ENCODE assay signal across 12 cellular contexts in the genomic region with DNA sequence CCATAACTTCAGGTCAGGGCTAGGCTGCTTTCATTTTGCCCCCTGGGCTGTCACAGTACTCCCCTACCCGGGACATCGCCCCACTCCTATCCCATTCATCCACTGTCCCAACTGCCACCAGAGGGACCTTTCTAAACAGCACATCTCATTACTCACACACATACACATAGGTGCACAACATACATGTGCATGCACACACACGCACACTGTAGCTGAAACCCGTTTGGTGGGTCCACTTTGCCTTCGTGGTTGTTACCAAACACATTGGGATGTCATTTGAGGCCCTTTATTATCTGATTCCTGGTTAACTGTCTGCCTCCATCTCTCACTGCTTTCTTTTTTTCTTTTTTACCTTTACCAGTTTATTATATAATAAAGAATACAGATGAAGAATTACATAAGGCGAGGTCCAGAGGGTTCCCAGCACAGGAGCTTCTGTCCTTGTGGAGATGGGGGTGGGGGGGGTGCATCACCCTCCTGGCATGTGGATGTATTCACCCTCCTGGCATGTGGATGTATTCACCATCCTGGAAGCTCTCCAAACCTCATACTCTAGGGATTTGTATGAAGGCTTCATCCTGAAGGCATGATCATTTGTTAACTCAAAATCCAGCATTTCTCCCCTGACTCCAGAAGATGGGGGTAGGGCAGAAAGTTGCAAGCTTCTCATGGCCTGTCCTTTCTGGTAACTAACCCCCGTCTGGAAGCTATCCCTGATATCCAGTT.
DNase-seq lines count a peak whose midpoint lies in the region; ATAC-seq, FAIRE-seq and TF ChIP-seq lines count a peak whose summit lies in the region.
"Had no signal": no experiment of that assay in that cellular context is flagged by ENCODE, and none has a peak within 500 bp of the region (broad histone marks: within the 10 kb centered on the region; RNA-seq: fewer than 3 reads in every experiment).

No MANE protein-coding gene starts in this region.

- no peak for TF ChIP-seq EP300 in HepG2 (IDR thresholded peaks at IDR 0.05; ENCODE audit: low read depth in 2 of 2, low read length in 2 of 2)
- TF ChIP-seq EP300 in HepG2 (CRISPR knock-in tag; IDR thresholded peaks at IDR 0.05; ENCODE audit: borderline replicate concordance), result no peak

- TF ChIP-seq RAD21 in HepG2 (CRISPR knock-in tag; IDR thresholded peaks at IDR 0.05), result no peak

- DNase-seq in HepG2 (ENCODE audit: low spot score) (no peak), right lobe of liver (no peak), adrenal gland (peak in 5 of 7 donors; percentile 19 to 50 (median 24)), glomerular visceral epithelial cell (ENCODE audit: extremely low spot score) (peak; percentile 99), colonic mucosa (no peak)
- DNase-seq: activated CD8-positive, alpha-beta memory T cell treated with anti-CD3 and anti-CD28 coated beads, Interleukin-2, amount 50 U/mL, for 4 hours; naive thymus-derived CD8-positive, alpha-beta T cell; T-helper 17 cell; testis had no signal

- H2AFZ ChIP-seq in HepG2 (ENCODE audit: low read length), result no peak overlapping the region

- no peak for FAIRE-seq in HepG2 (lab: Jason Lieb, UNC)

- in situ Hi-C loops in HepG2 (cut with HindIII; ENCODE audit: extremely low pct_ligation_motif_present, low pct_unique_long_range_greater_than_20kb), result no loop called here

- BruUV-seq in HepG2 (replicated peaks; lab: Mats Ljungman, UMichigan), result no TSS peak

- H3K4me3 ChIP-seq in HepG2 (replicated peaks in 1 of 3; ENCODE audit: insufficient read depth in 1 of 3, low read depth in 2 of 3, low read length in 3 of 3) (no peak overlapping the region), right lobe of liver (no peak overlapping the region), adrenal gland (no peak overlapping the region), colonic mucosa (no peak overlapping the region)
- H3K4me3 ChIP-seq: testis had no signal

- H3K9me3 ChIP-seq in HepG2 (ENCODE audit: low read length), result no peaks in the 10 kb centered on the region
- no peaks in the 10 kb centered on the region for H3K9me3 ChIP-seq in right lobe of liver
- H3K9me3 ChIP-seq in adrenal gland (replicated peaks in 1 of 3), result no peaks in the 10 kb centered on the region
- H3K9me3 ChIP-seq in colonic mucosa, result no peaks in the 10 kb centered on the region
- H3K9me3 ChIP-seq: testis had no signal

- H3K79me2 ChIP-seq in HepG2 (ENCODE audit: insufficient read depth, low read length), result no peaks in the 10 kb centered on the region

- H3K4me1 ChIP-seq in HepG2 (ENCODE audit: insufficient read depth, low read length) (no peaks in the 10 kb centered on the region), right lobe of liver (no peaks in the 10 kb centered on the region), adrenal gland (replicated peaks in 1 of 2) (peaks cover 0 to 5% of the 10 kb centered on the region in 2 donors), colonic mucosa (no peaks in the 10 kb centered on the region)

- no peaks in the 10 kb centered on the region for H4K20me1 ChIP-seq in HepG2 (ENCODE audit: insufficient read depth, low read length)

- H3K4me2 ChIP-seq in HepG2 (ENCODE audit: low read depth, low read length), result no peak overlapping the region

- peaks cover 0 to 22% of the 10 kb centered on the region in 2 experiments; a peak in 4 of 5 replicates for H3K27me3 ChIP-seq in HepG2 (ENCODE audit: control insufficient read depth in 1 of 2, insufficient read depth in 2 of 2, low read length in 2 of 2)
- no peaks in the 10 kb centered on the region for H3K27me3 ChIP-seq in right lobe of liver
- no peaks in the 10 kb centered on the region for H3K27me3 ChIP-seq in adrenal gland
- H3K27me3 ChIP-seq in colonic mucosa, result no peaks in the 10 kb centered on the region
- H3K27me3 ChIP-seq: testis had no signal

- CTCF ChIA-PET in HepG2 (lab: Yijun Ruan, JAX; ENCODE audit: low intra/inter-chr PET ratio, low total read pairs), result no interaction called here

- TF ChIP-seq POLR2A in HepG2 (IDR thresholded peaks at IDR 0.05; ENCODE audit: insufficient read depth in 1 of 2, low read depth in 2 of 2, low read length in 2 of 2), result no peak
- TF ChIP-seq POLR2A in right lobe of liver (IDR thresholded peaks at IDR 0.05), result no peak
- no peak for TF ChIP-seq POLR2A in adrenal gland (IDR thresholded peaks at IDR 0.05)

- TF ChIP-seq CTCF in HepG2 (CRISPR knock-in tag; IDR thresholded peaks at IDR 0.05), result no peak
- no peak for TF ChIP-seq CTCF in right lobe of liver (IDR thresholded peaks at IDR 0.05)
- TF ChIP-seq CTCF in adrenal gland (IDR thresholded peaks at IDR 0.05), result no peak
- no peak for TF ChIP-seq CTCF in colonic mucosa (IDR thresholded peaks at IDR 0.05)

- intact Hi-C loops in HepG2 (cut with micrococcal nuclease; ENCODE audit: unreplicated experiment), result no loop called here
- intact Hi-C loops in right lobe of liver (cut with DNase I), result no loop called here
- intact Hi-C loops in adrenal gland (cut with DNase I), result no loop called here
- intact Hi-C loops in colonic mucosa (cut with DNase I), result no loop called here

- POLR2A ChIA-PET in HepG2 (lab: Yijun Ruan, JAX), result no interaction called here

- H3K9ac ChIP-seq in HepG2 (ENCODE audit: insufficient read depth, low read depth, low read length), result no peak overlapping the region
- H3K9ac ChIP-seq in colonic mucosa (ENCODE audit: low read depth in 2 of 2, low read length in 2 of 2), result no peak overlapping the region

- ATAC-seq in HepG2 (0 out of 3 replicates have a peak, but pooled peaks have one; percentile 34), right lobe of liver (no peak), HG02610 (IDR thresholded peaks at IDR 0.05; ENCODE audit: unreplicated experiment) (no peak), GM19035 (IDR thresholded peaks at IDR 0.05; ENCODE audit: unreplicated experiment) (no peak), GM21723 (IDR thresholded peaks at IDR 0.05; ENCODE audit: unreplicated experiment) (no peak)
- ATAC-seq: naive thymus-derived CD8-positive, alpha-beta T cell; T-helper 17 cell had no signal

- H3K36me3 ChIP-seq in HepG2 (replicated peaks in 1 of 2; ENCODE audit: control insufficient read depth in 1 of 2, insufficient read depth in 2 of 2, low read length in 2 of 2), result no peaks in the 10 kb centered on the region
- H3K36me3 ChIP-seq in right lobe of liver, result no peaks in the 10 kb centered on the region
- H3K36me3 ChIP-seq in adrenal gland (replicated peaks in 1 of 2), result no peaks in the 10 kb centered on the region
- no peaks in the 10 kb centered on the region for H3K36me3 ChIP-seq in colonic mucosa

- H3K27ac ChIP-seq in HepG2 (ENCODE audit: extremely low read length, insufficient read depth, low read length) (no peak overlapping the region), right lobe of liver (no peak overlapping the region), adrenal gland (no peak overlapping the region), colonic mucosa (no peak overlapping the region)
- H3K27ac ChIP-seq: testis had no signal

- 3% methylated on average over 7 of the region's 7 CpGs for WGBS in HepG2 (ENCODE audit: low lambda C conversion rate)
- 71% methylated on average over 7 of the region's 7 CpGs for WGBS in right lobe of liver (ENCODE audit: insufficient coverage, low coverage, low lambda C conversion rate, missing lambda C conversion rate)
- WGBS in adrenal gland, 4 donors, result 84 to 90% (median 86%) methylated on average over 7 of the region's 7 CpGs

TF ChIP-seq in HepG2, 621 proteins besides CTCF, POLR2A, EP300 and RAD21 (continues in another document):
- TF ChIP-seq SOX5 (CRISPR knock-in tag; IDR thresholded peaks at IDR 0.05; ENCODE audit: borderline replicate concordance) (no peak), ZNF703 (CRISPR knock-in tag; IDR thresholded peaks at IDR 0.05; ENCODE audit: borderline replicate concordance) (no peak), ZNF326 (CRISPR knock-in tag; IDR thresholded peaks at IDR 0.05; ENCODE audit: borderline replicate concordance) (no peak), NFKBIZ (CRISPR knock-in tag; IDR thresholded peaks at IDR 0.05) (no peak), ATM (IDR thresholded peaks at IDR 0.05; ENCODE audit: borderline replicate concordance) (no peak), YEATS4 (CRISPR knock-in tag; IDR thresholded peaks at IDR 0.05; ENCODE audit: borderline replicate concordance) (no peak), ZMYM2 (CRISPR knock-in tag; IDR thresholded peaks at IDR 0.05) (no peak)
- TF ChIP-seq, protein P1, sequence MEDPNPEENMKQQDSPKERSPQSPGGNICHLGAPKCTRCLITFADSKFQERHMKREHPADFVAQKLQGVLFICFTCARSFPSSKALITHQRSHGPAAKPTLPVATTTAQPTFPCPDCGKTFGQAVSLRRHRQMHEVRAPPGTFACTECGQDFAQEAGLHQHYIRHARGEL (CRISPR knock-in tag; IDR thresholded peaks at IDR 0.05), result no peak
- TF ChIP-seq, protein P2, sequence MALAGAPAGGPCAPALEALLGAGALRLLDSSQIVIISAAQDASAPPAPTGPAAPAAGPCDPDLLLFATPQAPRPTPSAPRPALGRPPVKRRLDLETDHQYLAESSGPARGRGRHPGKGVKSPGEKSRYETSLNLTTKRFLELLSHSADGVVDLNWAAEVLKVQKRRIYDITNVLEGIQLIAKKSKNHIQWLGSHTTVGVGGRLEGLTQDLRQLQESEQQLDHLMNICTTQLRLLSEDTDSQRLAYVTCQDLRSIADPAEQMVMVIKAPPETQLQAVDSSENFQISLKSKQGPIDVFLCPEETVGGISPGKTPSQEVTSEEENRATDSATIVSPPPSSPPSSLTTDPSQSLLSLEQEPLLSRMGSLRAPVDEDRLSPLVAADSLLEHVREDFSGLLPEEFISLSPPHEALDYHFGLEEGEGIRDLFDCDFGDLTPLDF (CRISPR knock-in tag; IDR thresholded peaks at IDR 0.05), result no peak

Comparison
In these comparisons a context has a peak if more than half of its experiments do, and no peak if none do; other contexts are left out.
1. DNase-seq: peak in adrenal gland (5 of 7) and glomerular visceral epithelial cell (single experiment); none in HepG2 (single experiment), right lobe of liver (0 of 3) and colonic mucosa (single experiment).